Comparison of ENCODE assay signal across 26 cellular contexts in the genomic region with DNA sequence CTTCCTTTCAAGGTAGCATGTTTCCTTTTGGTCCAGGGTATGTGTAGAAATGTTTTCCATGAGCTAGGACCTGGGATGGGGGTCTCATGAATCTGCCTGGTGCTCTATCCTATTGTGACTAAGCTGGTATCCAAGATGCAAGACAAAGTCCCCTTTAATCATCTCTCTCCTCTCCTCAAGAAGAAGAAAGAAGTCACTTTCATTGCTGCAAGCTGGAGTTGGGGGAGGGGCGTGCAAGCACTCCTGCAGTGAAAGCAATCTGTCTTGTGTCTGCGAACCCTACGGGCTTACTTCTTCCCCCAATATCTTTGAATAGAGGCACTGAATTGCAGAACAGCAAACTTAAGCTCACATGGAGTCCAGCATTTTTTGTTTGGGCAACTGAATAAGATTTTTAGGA. TPM values are rescaled to one million over a fixed set of nuclear protein-coding genes. Genes with fewer than 3 reads are reported as not detected.
"Had no signal": no experiment of that assay in that cellular context is flagged by ENCODE, and none has a peak within 500 bp of the region (broad histone marks: within the 10 kb centered on the region; RNA-seq: fewer than 3 reads in every experiment).

No MANE protein-coding gene starts in this region.

- H3K27ac ChIP-seq: body of pancreas, cardiac muscle cell, sigmoid colon, transverse colon had no signal

- H3K27me3 ChIP-seq: body of pancreas, cardiac muscle cell, sigmoid colon, transverse colon had no signal

- H3K36me3 ChIP-seq: cardiac muscle cell, sigmoid colon, transverse colon had no signal

- H3K4me3 Mint-ChIP-seq: activated CD4-positive, alpha-beta memory T cell treated with anti-CD3 and anti-CD28 coated beads, Interleukin-2, amount 10 ng/mL, durations not matched to agents 7 days and 5 days; activated CD4-positive, alpha-beta T cell treated with anti-CD3 and anti-CD28 coated beads, Interleukin-2, amount 10 ng/mL, durations not matched to agents 24 days and 14 days; activated naive CD4-positive, alpha-beta T cell treated with anti-CD3 and anti-CD28 coated beads, Interleukin-2, amount 10 ng/mL, durations not matched to agents 7 days and 5 days; activated naive CD8-positive, alpha-beta T cell treated with anti-CD3 and anti-CD28 coated beads, Interleukin-2, amount 50 U/mL, for 24 hours; activated T-cell treated with anti-CD3 and anti-CD28 coated beads, Interleukin-2, amount 50 U/mL, for 72 hours; natural killer cell treated with Interleukin-12 subunit alpha and Interleukin-12 subunit beta and Interleukin-15 and Interleukin-18, amount 100 ng/mL, for 72 hours; stimulated activated naive B cell treated with anti-CD40 and anti-IgM and Interleukin-4, amounts not matched to agents 10 μg/mL and 1 μg/mL and 100 μg/mL, for 72 hours had no signal

- H3K4me2 ChIP-seq: smooth muscle cell had no signal

- H3K4me1 ChIP-seq: body of pancreas, sigmoid colon, transverse colon had no signal

- H3K4me3 ChIP-seq: body of pancreas, cardiac muscle cell, sigmoid colon, smooth muscle cell, transverse colon had no signal

- H3K36me3 Mint-ChIP-seq: activated naive CD4-positive, alpha-beta T cell treated with anti-CD3 and anti-CD28 coated beads, Interleukin-2, amount 10 ng/mL, durations not matched to agents 7 days and 5 days; natural killer cell treated with Interleukin-12 subunit alpha and Interleukin-12 subunit beta and Interleukin-15 and Interleukin-18, amount 100 ng/mL, for 72 hours; stimulated activated naive B cell treated with anti-CD40 and anti-IgM and Interleukin-4, amounts not matched to agents 10 μg/mL and 1 μg/mL and 100 μg/mL, for 72 hours had no signal

- DNase-seq: activated CD4-positive, alpha-beta memory T cell treated with anti-CD3 and anti-CD28 coated beads, Interleukin-2, amount 10 ng/mL, durations not matched to agents 7 days and 5 days; activated CD4-positive, alpha-beta T cell treated with anti-CD3 and anti-CD28 coated beads, Interleukin-2, amount 10 ng/mL, durations not matched to agents 24 days and 14 days; activated effector memory CD4-positive, alpha-beta T cell treated with anti-CD3 and anti-CD28 coated beads, Interleukin-2, amount 50 U/mL, for 16 hours; activated naive CD4-positive, alpha-beta T cell treated with anti-CD3 and anti-CD28 coated beads, Interleukin-2, amount 10 ng/mL, durations not matched to agents 7 days and 5 days; activated naive CD8-positive, alpha-beta T cell treated with anti-CD3 and anti-CD28 coated beads, Interleukin-2, amount 50 U/mL, for 24 hours; activated T-cell treated with anti-CD3 and anti-CD28 coated beads, Interleukin-2, amount 50 U/mL, for 72 hours; anterior cingulate cortex; body of pancreas; cortex of kidney; erythroblast; foreskin fibroblast; left ventricle myocardium superior; mammary epithelial cell; midbrain; occipital lobe; sigmoid colon; stimulated activated CD4-positive, alpha-beta T cell treated with anti-CD3 and anti-CD28 coated beads, Interleukin-15, amount 100 ng/mL, for 24 hours; stimulated activated CD8-positive, alpha-beta memory T cell treated with anti-CD3 and anti-CD28 coated beads, Interleukin-4, amount 100 ng/mL, for 48 hours; stimulated activated naive B cell treated with anti-CD40 and anti-IgM and Interleukin-4, amounts not matched to agents 10 μg/mL and 1 μg/mL and 100 μg/mL, for 72 hours; T-helper 2 cell; transverse colon had no signal

- H3K27ac Mint-ChIP-seq: activated CD4-positive, alpha-beta memory T cell treated with anti-CD3 and anti-CD28 coated beads, Interleukin-2, amount 10 ng/mL, durations not matched to agents 7 days and 5 days; activated CD4-positive, alpha-beta T cell treated with anti-CD3 and anti-CD28 coated beads, Interleukin-2, amount 10 ng/mL, durations not matched to agents 24 days and 14 days; activated naive CD4-positive, alpha-beta T cell treated with anti-CD3 and anti-CD28 coated beads, Interleukin-2, amount 10 ng/mL, durations not matched to agents 7 days and 5 days; activated naive CD8-positive, alpha-beta T cell treated with anti-CD3 and anti-CD28 coated beads, Interleukin-2, amount 50 U/mL, for 24 hours; activated T-cell treated with anti-CD3 and anti-CD28 coated beads, Interleukin-2, amount 50 U/mL, for 72 hours; natural killer cell treated with Interleukin-12 subunit alpha and Interleukin-12 subunit beta and Interleukin-15 and Interleukin-18, amount 100 ng/mL, for 72 hours; stimulated activated naive B cell treated with anti-CD40 and anti-IgM and Interleukin-4, amounts not matched to agents 10 μg/mL and 1 μg/mL and 100 μg/mL, for 72 hours had no signal

- H3K9me3 ChIP-seq: body of pancreas, sigmoid colon, transverse colon had no signal

- ATAC-seq: activated CD4-positive, CD25-positive, alpha-beta regulatory T cell treated with anti-CD3 and anti-CD28 coated beads, Interleukin-2, amount 50 U/mL, for 24 hours; activated naive CD8-positive, alpha-beta T cell treated with anti-CD3 and anti-CD28 coated beads, Interleukin-2, amount 50 U/mL, for 24 hours; activated T-cell treated with anti-CD3 and anti-CD28 coated beads, Interleukin-2, amount 50 U/mL, for 72 hours; body of pancreas; left ventricle myocardium superior; natural killer cell treated with Interleukin-12 subunit alpha and Interleukin-12 subunit beta and Interleukin-15 and Interleukin-18, amount 100 ng/mL, for 72 hours; stimulated activated naive B cell treated with anti-CD40 and anti-IgM and Interleukin-4, amounts not matched to agents 10 μg/mL and 1 μg/mL and 100 μg/mL, for 72 hours had no signal

- H3K4me1 Mint-ChIP-seq: activated CD4-positive, alpha-beta memory T cell treated with anti-CD3 and anti-CD28 coated beads, Interleukin-2, amount 10 ng/mL, durations not matched to agents 7 days and 5 days; activated CD4-positive, alpha-beta T cell treated with anti-CD3 and anti-CD28 coated beads, Interleukin-2, amount 10 ng/mL, durations not matched to agents 24 days and 14 days; activated naive CD4-positive, alpha-beta T cell treated with anti-CD3 and anti-CD28 coated beads, Interleukin-2, amount 10 ng/mL, durations not matched to agents 7 days and 5 days; activated naive CD8-positive, alpha-beta T cell treated with anti-CD3 and anti-CD28 coated beads, Interleukin-2, amount 50 U/mL, for 24 hours; stimulated activated naive B cell treated with anti-CD40 and anti-IgM and Interleukin-4, amounts not matched to agents 10 μg/mL and 1 μg/mL and 100 μg/mL, for 72 hours had no signal

- H3K27me3 Mint-ChIP-seq: activated CD4-positive, alpha-beta T cell treated with anti-CD3 and anti-CD28 coated beads, Interleukin-2, amount 10 ng/mL, durations not matched to agents 24 days and 14 days; activated naive CD4-positive, alpha-beta T cell treated with anti-CD3 and anti-CD28 coated beads, Interleukin-2, amount 10 ng/mL, durations not matched to agents 7 days and 5 days had no signal

- H3K9me3 Mint-ChIP-seq: activated CD4-positive, alpha-beta memory T cell treated with anti-CD3 and anti-CD28 coated beads, Interleukin-2, amount 10 ng/mL, durations not matched to agents 7 days and 5 days; activated CD4-positive, alpha-beta T cell treated with anti-CD3 and anti-CD28 coated beads, Interleukin-2, amount 10 ng/mL, durations not matched to agents 24 days and 14 days; activated naive CD4-positive, alpha-beta T cell treated with anti-CD3 and anti-CD28 coated beads, Interleukin-2, amount 10 ng/mL, durations not matched to agents 7 days and 5 days; activated naive CD8-positive, alpha-beta T cell treated with anti-CD3 and anti-CD28 coated beads, Interleukin-2, amount 50 U/mL, for 24 hours; activated T-cell treated with anti-CD3 and anti-CD28 coated beads, Interleukin-2, amount 50 U/mL, for 72 hours; natural killer cell treated with Interleukin-12 subunit alpha and Interleukin-12 subunit beta and Interleukin-15 and Interleukin-18, amount 100 ng/mL, for 72 hours; stimulated activated naive B cell treated with anti-CD40 and anti-IgM and Interleukin-4, amounts not matched to agents 10 μg/mL and 1 μg/mL and 100 μg/mL, for 72 hours had no signal

- FAIRE-seq: urothelium cell line had no signal

RNA-seq across cellular contexts. Expression of a gene that starts 27.2 kb away (rescaled TPM):
- total RNA-seq: activated CD4-positive, alpha-beta memory T cell treated with anti-CD3 and anti-CD28 coated beads, Interleukin-2, amount 10 ng/mL, durations not matched to agents 7 days and 5 days; activated CD4-positive, alpha-beta T cell treated with anti-CD3 and anti-CD28 coated beads, Interleukin-2, amount 10 ng/mL, durations not matched to agents 24 days and 14 days had no signal
